1 cellular context compared by ENCODE assay signal in the genomic region with DNA sequence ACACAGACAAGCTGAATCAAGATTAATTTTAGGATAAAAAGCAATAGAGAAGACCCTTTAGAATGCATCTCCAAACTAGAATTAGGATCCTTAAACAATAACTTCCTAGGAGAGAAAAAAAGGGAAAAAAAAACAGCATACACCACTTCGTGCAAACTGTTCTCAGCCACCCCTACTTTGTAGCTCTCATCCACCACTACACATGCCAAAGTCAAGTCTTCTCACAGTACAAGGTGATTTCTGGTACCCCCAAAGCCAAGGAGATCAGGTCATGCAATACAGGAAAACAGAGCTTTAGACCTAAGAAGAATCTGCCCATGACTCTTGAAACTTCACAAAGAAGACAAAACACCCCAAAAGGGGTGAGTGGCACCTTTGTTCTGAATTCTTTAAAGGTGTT.
TF ChIP-seq lines count a peak whose summit lies in the region.

No MANE protein-coding gene starts in this region.

TF ChIP-seq in H1, 55 proteins besides CTCF, POLR2A, EP300 and RAD21 (continued from another document):
- TF ChIP-seq SP1 (IDR thresholded peaks at IDR 0.05; ENCODE audit: low read depth, low read length) (no peak), ZNF274 (IDR thresholded peaks at IDR 0.05; ENCODE audit: borderline replicate concordance, extremely low read depth, low read length) (no peak), NRF1 (IDR thresholded peaks at IDR 0.05; ENCODE audit: low read depth, low read length) (no peak), SRF (IDR thresholded peaks at IDR 0.05; ENCODE audit: low read depth, low read length) (no peak), USF2 (IDR thresholded peaks at IDR 0.05; ENCODE audit: low read length) (no peak), GABPA (IDR thresholded peaks at IDR 0.05; ENCODE audit: borderline replicate concordance, insufficient read depth, low read length) (no peak), KDM1A (IDR thresholded peaks at IDR 0.05; ENCODE audit: borderline replicate concordance, low read length) (no peak), BRCA1 (IDR thresholded peaks at IDR 0.05; ENCODE audit: low read depth, low read length) (no peak), POU5F1 (IDR thresholded peaks at IDR 0.05; ENCODE audit: low read depth, low read length) (no peak), JUND (IDR thresholded peaks at IDR 0.05; ENCODE audit: low read length) (no peak), CHD7 (IDR thresholded peaks at IDR 0.05; ENCODE audit: insufficient replicate concordance, low read length) (no peak), TEAD4 (IDR thresholded peaks at IDR 0.05; ENCODE audit: low read depth, low read length) (no peak)
TF ChIP-seq in H1: peak in this region for 0.
